9 cellular contexts compared by ENCODE assay signal in the genomic region with DNA sequence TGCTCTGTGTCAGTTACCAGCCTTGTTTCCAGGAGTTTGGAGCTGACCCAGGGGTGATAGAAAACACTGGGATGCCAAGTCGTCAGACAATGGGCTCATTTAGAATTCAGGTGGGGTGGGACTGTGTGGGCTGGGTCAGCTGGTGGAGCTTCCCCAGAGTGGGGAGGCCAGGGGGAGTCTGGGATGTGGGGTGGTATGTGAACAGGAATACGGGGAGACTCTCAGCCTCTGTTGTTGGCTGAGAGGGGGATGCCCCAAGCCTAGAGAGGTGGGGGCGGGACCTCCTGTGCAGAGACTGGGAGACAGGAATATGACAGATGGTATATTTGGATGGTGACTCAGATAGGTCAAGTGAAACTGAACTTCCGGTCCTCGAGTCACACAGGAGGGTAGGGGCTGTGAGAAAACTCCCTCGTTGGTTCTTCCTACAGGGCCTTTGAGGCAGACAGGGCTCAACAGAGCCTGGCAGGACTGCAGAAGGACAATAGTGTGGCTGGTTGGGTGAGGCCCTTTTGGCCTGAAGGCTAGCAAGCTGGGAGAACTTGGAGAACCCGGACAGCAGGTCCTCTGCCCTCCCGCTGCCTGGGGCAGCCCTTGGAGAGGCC. TPM values are rescaled to one million over a fixed set of nuclear protein-coding genes. Genes with fewer than 3 reads are reported as not detected.
DNase-seq lines count a peak whose midpoint lies in the region; ATAC-seq and TF ChIP-seq lines count a peak whose summit lies in the region.
"Had no signal": no experiment of that assay in that cellular context is flagged by ENCODE, and none has a peak within 500 bp of the region (broad histone marks: within the 10 kb centered on the region; RNA-seq: fewer than 3 reads in every experiment).

No MANE protein-coding gene starts in this region.

- H3K4me3 ChIP-seq in esophagus (ENCODE audit: low read depth in 1 of 2, low read length in 2 of 2), result no peak overlapping the region

- TF ChIP-seq CTCF in RWPE1 (conservative IDR thresholded peaks at IDR 0.05; ENCODE audit: low read depth), result no peak

- CTCF ChIA-PET in activated CD4-positive, alpha-beta T cell treated with anti-CD3 and anti-CD28 coated beads for 36 hours (lab: Charles Lee), result no interaction called here
- CTCF ChIA-PET in RWPE1 (lab: Yijun Ruan, JAX), result interaction anchor here (0.6 kb wide), 1 partner anchor 49 kb away, joined by 5 read pairs; no protein-coding TSS in a partner anchor

- 46 to 48% methylated on average over 7 to 8 of the region's 8 CpGs for whole genome bisulfite sequencing in esophagus, 2 donors

- POLR2A ChIA-PET in activated CD4-positive, alpha-beta T cell treated with anti-CD3 and anti-CD28 coated beads for 36 hours (lab: Charles Lee), result no interaction called here
- POLR2A ChIA-PET in RWPE1 (lab: Yijun Ruan, JAX; ENCODE audit: low non-redundant PET), result interaction anchor here (0.6 kb wide), 1 partner anchor 612 kb away, joined by 10 read pairs; no protein-coding TSS in a partner anchor

- H3K9me3 ChIP-seq in esophagus (ENCODE audit: control insufficient read depth in 2 of 2, insufficient read depth in 1 of 2, low read depth in 1 of 2, low read length in 1 of 2), result no peaks in the 10 kb centered on the region

- peak; percentile 63 for ATAC-seq in activated CD4-positive, alpha-beta T cell treated with anti-CD3 and anti-CD28 coated beads for 36 hours
- ATAC-seq in HG02938 (IDR thresholded peaks at IDR 0.05; ENCODE audit: unreplicated experiment), result peak; percentile 37

- peak overlapping the region; percentile 39 for H3K4me3 Mint-ChIP-seq in activated CD4-positive, alpha-beta T cell treated with anti-CD3 and anti-CD28 coated beads for 36 hours

- no peaks in the 10 kb centered on the region for H3K27me3 Mint-ChIP-seq in activated CD4-positive, alpha-beta T cell treated with anti-CD3 and anti-CD28 coated beads for 36 hours

- H3K4me1 ChIP-seq in esophagus (ENCODE audit: control insufficient read depth in 2 of 2, insufficient read depth in 2 of 2, low read length in 1 of 2), result peaks cover 5 to 23% of the 10 kb centered on the region in 2 donors

- H3K9me3 Mint-ChIP-seq in activated CD4-positive, alpha-beta T cell treated with anti-CD3 and anti-CD28 coated beads for 36 hours (ENCODE audit: low read depth), result no peaks in the 10 kb centered on the region

- intact Hi-C loops in activated CD4-positive, alpha-beta T cell treated with anti-CD3 and anti-CD28 coated beads for 36 hours (cut with DNase I, micrococcal nuclease), result no loop called here

- H3K27ac ChIP-seq in RWPE1 (peak overlapping the region; percentile 45), esophagus (ENCODE audit: low read depth in 2 of 2, low read length in 1 of 2) (peak overlapping the region; percentile 30 to 85)
- H3K27ac ChIP-seq: C4-2B had no signal

- no peaks in the 10 kb centered on the region for H3K36me3 Mint-ChIP-seq in activated CD4-positive, alpha-beta T cell treated with anti-CD3 and anti-CD28 coated beads for 36 hours (ENCODE audit: low read depth)

- H3K27me3 ChIP-seq in esophagus (ENCODE audit: control insufficient read depth in 1 of 2, insufficient read depth in 2 of 2, low read length in 2 of 2), result no peaks in the 10 kb centered on the region

- H3K4me1 Mint-ChIP-seq in activated CD4-positive, alpha-beta T cell treated with anti-CD3 and anti-CD28 coated beads for 36 hours, result peaks cover 66% of the 10 kb centered on the region

- peak; percentile 82 for DNase-seq in activated CD4-positive, alpha-beta T cell treated with anti-CD3 and anti-CD28 coated beads for 36 hours
- no peak for DNase-seq in activated CD4-positive, alpha-beta T cell treated with anti-CD3 and anti-CD28 coated beads, Interleukin-2, amount 50 U/mL, for 4 hours
- peak; percentile 87 for DNase-seq in RWPE1 (ENCODE audit: low spot score)
- DNase-seq in stimulated activated CD4-positive, alpha-beta T cell treated with anti-CD3 and anti-CD28 coated beads, Interleukin-2, amount 100 ng/mL, for 4 hours (ENCODE audit: low read depth), result peak; percentile 21
- DNase-seq in NCI-H1436 treated with DMSO at 0.1 percent for 48 hours (lab: John Stamatoyannopoulos, UW), result no peak
- no peak for DNase-seq in NCI-H774 (lab: John Stamatoyannopoulos, UW)

- peak overlapping the region; percentile 80 for H3K27ac Mint-ChIP-seq in activated CD4-positive, alpha-beta T cell treated with anti-CD3 and anti-CD28 coated beads for 36 hours

- peaks cover 0 to 5% of the 10 kb centered on the region in 2 donors for H3K36me3 ChIP-seq in esophagus (ENCODE audit: control insufficient read depth in 2 of 2, insufficient read depth in 2 of 2, low read length in 1 of 2)

RNA-seq across cellular contexts. Expression of a gene that starts 23.7 kb away (rescaled TPM):
- 1 to 10 TPM; 4.5 to 9.1 TPM for total RNA-seq in activated CD4-positive, alpha-beta T cell treated with anti-CD3 and anti-CD28 coated beads for 36 hours
- 10 to 100 TPM; 92.0 to 96.6 TPM for polyA plus RNA-seq in esophagus

Comparison
In these comparisons a context has a peak if more than half of its experiments do, and no peak if none do; other contexts are left out.
1. DNase-seq: peak in activated CD4-positive, alpha-beta T cell treated with anti-CD3 and anti-CD28 coated beads for 36 hours (single experiment), RWPE1 (single experiment) and stimulated activated CD4-positive, alpha-beta T cell treated with anti-CD3 and anti-CD28 coated beads, Interleukin-2, amount 100 ng/mL, for 4 hours (single experiment); none in activated CD4-positive, alpha-beta T cell treated with anti-CD3 and anti-CD28 coated beads, Interleukin-2, amount 50 U/mL, for 4 hours (0 of 2), NCI-H1436 treated with DMSO at 0.1 percent for 48 hours (single experiment) and NCI-H774 (single experiment).